Comparison of ENCODE assay signal across 8 cellular contexts in genomic region chr1:205983925-205984725, GRCh38.
A peak's percentile ranks its signal among the peaks of the same experiment; 100 is the strongest.
DNase-seq lines count a peak whose midpoint lies in the region; ATAC-seq and TF ChIP-seq lines count a peak whose summit lies in the region.

No MANE protein-coding gene starts in this region.

- DNase-seq in NCI-H2029 (lab: John Stamatoyannopoulos, UW) (peak; percentile 47), NCI-H2029 treated with DMSO at 0.1 percent for 48 hours (lab: John Stamatoyannopoulos, UW) (no peak), HPDE6-E6E7 (ENCODE audit: extremely low spot score) (peak; percentile 93), epithelial cell of prostate (ENCODE audit: low read depth, low spot score) (peak; percentile 88), middle frontal gyrus (ENCODE audit: extremely low spot score, low spot score) (peak; percentile 46)

- ATAC-seq in SK-N-SH treated with all-trans-retinoic acid at 6 μM for 48 hours, result peak; percentile 97
- no peak for ATAC-seq in HG03175 (IDR thresholded peaks at IDR 0.05; ENCODE audit: unreplicated experiment)
- no peak for ATAC-seq in GM21786 (IDR thresholded peaks at IDR 0.05; ENCODE audit: unreplicated experiment)

- peak overlapping the region; percentile 67 for H3K27ac ChIP-seq in epithelial cell of prostate

TF ChIP-seq in SK-N-SH treated with all-trans-retinoic acid at 6 μM for 48 hours, 23 proteins besides CTCF, POLR2A, EP300 and RAD21:
- TF ChIP-seq ZNF70 (CRISPR knock-in tag; IDR thresholded peaks at IDR 0.05) (no peak), OSR1 (CRISPR knock-in tag; IDR thresholded peaks at IDR 0.05) (no peak), BACH2 (CRISPR knock-in tag; IDR thresholded peaks at IDR 0.05; ENCODE audit: borderline replicate concordance) (no peak), ZFP3 (CRISPR knock-in tag; IDR thresholded peaks at IDR 0.05) (no peak), ZFP30 (CRISPR knock-in tag; IDR thresholded peaks at IDR 0.05) (no peak), TCF4 (CRISPR knock-in tag; IDR thresholded peaks at IDR 0.05; ENCODE audit: borderline replicate concordance) (no peak), ZNF8 (CRISPR knock-in tag; IDR thresholded peaks at IDR 0.05) (no peak), TSHZ2 (CRISPR knock-in tag; IDR thresholded peaks at IDR 0.05) (no peak), SNAI2 (CRISPR knock-in tag; IDR thresholded peaks at IDR 0.05) (no peak), RARB (CRISPR knock-in tag; IDR thresholded peaks at IDR 0.05) (no peak), ZC3H10 (CRISPR knock-in tag; IDR thresholded peaks at IDR 0.05) (no peak), GLIS3 (CRISPR knock-in tag; IDR thresholded peaks at IDR 0.05) (no peak), ARNTL (CRISPR knock-in tag; IDR thresholded peaks at IDR 0.05; ENCODE audit: borderline replicate concordance, low read depth) (no peak)
- TF ChIP-seq, protein P1, sequence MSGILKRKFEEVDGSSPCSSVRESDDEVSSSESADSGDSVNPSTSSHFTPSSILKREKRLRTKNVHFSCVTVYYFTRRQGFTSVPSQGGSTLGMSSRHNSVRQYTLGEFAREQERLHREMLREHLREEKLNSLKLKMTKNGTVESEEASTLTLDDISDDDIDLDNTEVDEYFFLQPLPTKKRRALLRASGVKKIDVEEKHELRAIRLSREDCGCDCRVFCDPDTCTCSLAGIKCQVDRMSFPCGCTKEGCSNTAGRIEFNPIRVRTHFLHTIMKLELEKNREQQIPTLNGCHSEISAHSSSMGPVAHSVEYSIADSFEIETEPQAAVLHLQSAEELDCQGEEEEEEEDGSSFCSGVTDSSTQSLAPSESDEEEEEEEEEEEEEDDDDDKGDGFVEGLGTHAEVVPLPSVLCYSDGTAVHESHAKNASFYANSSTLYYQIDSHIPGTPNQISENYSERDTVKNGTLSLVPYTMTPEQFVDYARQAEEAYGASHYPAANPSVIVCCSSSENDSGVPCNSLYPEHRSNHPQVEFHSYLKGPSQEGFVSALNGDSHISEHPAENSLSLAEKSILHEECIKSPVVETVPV (CRISPR knock-in tag; IDR thresholded peaks at IDR 0.05), result no peak
- TF ChIP-seq, protein P2, sequence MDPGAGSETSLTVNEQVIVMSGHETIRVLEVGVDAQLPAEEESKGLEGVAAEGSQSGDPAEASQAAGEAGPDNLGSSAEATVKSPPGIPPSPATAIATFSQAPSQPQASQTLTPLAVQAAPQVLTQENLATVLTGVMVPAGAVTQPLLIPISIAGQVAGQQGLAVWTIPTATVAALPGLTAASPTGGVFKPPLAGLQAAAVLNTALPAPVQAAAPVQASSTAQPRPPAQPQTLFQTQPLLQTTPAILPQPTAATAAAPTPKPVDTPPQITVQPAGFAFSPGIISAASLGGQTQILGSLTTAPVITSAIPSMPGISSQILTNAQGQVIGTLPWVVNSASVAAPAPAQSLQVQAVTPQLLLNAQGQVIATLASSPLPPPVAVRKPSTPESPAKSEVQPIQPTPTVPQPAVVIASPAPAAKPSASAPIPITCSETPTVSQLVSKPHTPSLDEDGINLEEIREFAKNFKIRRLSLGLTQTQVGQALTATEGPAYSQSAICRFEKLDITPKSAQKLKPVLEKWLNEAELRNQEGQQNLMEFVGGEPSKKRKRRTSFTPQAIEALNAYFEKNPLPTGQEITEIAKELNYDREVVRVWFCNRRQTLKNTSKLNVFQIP (CRISPR knock-in tag; IDR thresholded peaks at IDR 0.05; ENCODE audit: borderline replicate concordance, low read depth), result no peak
